ENCODE assay signal across 1 cellular context in the genomic region with DNA sequence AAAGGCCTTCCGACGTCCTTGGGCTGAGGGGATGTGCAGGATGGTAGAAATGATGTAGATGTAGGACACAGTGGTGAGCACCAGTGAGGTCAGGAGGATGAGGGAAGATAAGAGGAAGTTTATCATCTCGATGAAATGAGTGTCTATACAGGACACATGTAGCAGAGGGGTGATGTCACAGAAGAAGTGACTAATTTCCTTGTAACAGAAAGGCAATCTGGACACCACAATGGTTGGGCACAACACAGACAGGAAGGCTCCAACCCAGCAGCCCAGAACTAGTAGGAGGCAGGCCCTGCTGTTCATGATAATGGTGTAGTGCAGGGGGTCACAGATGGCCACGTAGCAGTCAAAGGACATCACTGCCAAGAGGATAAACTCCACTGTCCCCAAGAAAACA.
TF ChIP-seq lines count a peak whose summit lies in the region.

No MANE protein-coding gene starts in this region.

TF ChIP-seq in WTC11, 78 proteins besides CTCF, POLR2A, EP300 and RAD21 (continued from another document):
- TF ChIP-seq, protein P1, sequence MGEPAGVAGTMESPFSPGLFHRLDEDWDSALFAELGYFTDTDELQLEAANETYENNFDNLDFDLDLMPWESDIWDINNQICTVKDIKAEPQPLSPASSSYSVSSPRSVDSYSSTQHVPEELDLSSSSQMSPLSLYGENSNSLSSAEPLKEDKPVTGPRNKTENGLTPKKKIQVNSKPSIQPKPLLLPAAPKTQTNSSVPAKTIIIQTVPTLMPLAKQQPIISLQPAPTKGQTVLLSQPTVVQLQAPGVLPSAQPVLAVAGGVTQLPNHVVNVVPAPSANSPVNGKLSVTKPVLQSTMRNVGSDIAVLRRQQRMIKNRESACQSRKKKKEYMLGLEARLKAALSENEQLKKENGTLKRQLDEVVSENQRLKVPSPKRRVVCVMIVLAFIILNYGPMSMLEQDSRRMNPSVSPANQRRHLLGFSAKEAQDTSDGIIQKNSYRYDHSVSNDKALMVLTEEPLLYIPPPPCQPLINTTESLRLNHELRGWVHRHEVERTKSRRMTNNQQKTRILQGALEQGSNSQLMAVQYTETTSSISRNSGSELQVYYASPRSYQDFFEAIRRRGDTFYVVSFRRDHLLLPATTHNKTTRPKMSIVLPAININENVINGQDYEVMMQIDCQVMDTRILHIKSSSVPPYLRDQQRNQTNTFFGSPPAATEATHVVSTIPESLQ (CRISPR knock-in tag; IDR thresholded peaks at IDR 0.05), result no peak
- TF ChIP-seq EMX1 (CRISPR knock-in tag; IDR thresholded peaks at IDR 0.05) (no peak), FOXP1 (CRISPR knock-in tag; IDR thresholded peaks at IDR 0.05; ENCODE audit: borderline replicate concordance) (no peak), GRHL2 (CRISPR knock-in tag; IDR thresholded peaks at IDR 0.05; ENCODE audit: insufficient replicate concordance, severe bottlenecking) (no peak), ELF4 (CRISPR knock-in tag; IDR thresholded peaks at IDR 0.05; ENCODE audit: low read depth) (no peak), MXD4 (CRISPR knock-in tag; IDR thresholded peaks at IDR 0.05; ENCODE audit: borderline replicate concordance) (no peak), ZNF121 (CRISPR knock-in tag; IDR thresholded peaks at IDR 0.05) (no peak), CBFB (CRISPR knock-in tag; IDR thresholded peaks at IDR 0.05; ENCODE audit: low read depth) (no peak), ZNF416 (CRISPR knock-in tag; IDR thresholded peaks at IDR 0.05) (no peak)
- TF ChIP-seq, protein P2, sequence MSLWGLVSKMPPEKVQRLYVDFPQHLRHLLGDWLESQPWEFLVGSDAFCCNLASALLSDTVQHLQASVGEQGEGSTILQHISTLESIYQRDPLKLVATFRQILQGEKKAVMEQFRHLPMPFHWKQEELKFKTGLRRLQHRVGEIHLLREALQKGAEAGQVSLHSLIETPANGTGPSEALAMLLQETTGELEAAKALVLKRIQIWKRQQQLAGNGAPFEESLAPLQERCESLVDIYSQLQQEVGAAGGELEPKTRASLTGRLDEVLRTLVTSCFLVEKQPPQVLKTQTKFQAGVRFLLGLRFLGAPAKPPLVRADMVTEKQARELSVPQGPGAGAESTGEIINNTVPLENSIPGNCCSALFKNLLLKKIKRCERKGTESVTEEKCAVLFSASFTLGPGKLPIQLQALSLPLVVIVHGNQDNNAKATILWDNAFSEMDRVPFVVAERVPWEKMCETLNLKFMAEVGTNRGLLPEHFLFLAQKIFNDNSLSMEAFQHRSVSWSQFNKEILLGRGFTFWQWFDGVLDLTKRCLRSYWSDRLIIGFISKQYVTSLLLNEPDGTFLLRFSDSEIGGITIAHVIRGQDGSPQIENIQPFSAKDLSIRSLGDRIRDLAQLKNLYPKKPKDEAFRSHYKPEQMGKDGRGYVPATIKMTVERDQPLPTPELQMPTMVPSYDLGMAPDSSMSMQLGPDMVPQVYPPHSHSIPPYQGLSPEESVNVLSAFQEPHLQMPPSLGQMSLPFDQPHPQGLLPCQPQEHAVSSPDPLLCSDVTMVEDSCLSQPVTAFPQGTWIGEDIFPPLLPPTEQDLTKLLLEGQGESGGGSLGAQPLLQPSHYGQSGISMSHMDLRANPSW (CRISPR knock-in tag; conservative IDR thresholded peaks at IDR 0.05; ENCODE audit: low read depth), result no peak
- TF ChIP-seq, protein P3, sequence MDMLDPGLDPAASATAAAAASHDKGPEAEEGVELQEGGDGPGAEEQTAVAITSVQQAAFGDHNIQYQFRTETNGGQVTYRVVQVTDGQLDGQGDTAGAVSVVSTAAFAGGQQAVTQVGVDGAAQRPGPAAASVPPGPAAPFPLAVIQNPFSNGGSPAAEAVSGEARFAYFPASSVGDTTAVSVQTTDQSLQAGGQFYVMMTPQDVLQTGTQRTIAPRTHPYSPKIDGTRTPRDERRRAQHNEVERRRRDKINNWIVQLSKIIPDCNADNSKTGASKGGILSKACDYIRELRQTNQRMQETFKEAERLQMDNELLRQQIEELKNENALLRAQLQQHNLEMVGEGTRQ (CRISPR knock-in tag; IDR thresholded peaks at IDR 0.05), result no peak
TF ChIP-seq in WTC11: peak in this region for 0.
